ENCODE assay signal across 1 cellular context in genomic region chr22:29972121-29972520, GRCh38.
TF ChIP-seq lines count a peak whose summit lies in the region.

No MANE protein-coding gene starts in this region.

TF ChIP-seq in IMR-90, 13 proteins besides CTCF, POLR2A, EP300 and RAD21 (continued from another document):
- no peak for TF ChIP-seq ELK1 (IDR thresholded peaks at IDR 0.05; ENCODE audit: borderline replicate concordance, low read depth, low read length)
